1 cellular context compared by ENCODE assay signal in the genomic region with DNA sequence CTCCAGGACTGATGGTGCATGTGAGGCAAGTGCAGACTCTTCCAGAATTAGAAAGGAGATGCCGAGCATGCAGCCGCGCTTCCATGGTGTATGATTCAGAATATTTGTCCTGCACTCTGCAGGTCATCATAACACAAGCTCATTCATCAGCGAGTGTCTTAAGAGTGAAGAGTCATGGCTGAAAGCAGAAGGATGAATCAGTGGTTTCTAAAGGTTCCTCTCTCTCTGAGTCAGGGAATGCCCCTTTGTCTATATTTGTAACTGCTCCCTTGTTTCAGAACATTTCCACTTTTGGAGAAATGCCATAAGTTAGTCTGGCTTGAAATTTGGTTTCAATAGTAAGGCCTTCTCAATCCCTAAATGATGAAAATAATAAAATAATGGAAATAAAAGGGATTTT.
TF ChIP-seq lines count a peak whose summit lies in the region.

No MANE protein-coding gene starts in this region.

TF ChIP-seq in GM12878, 131 proteins besides CTCF, POLR2A, EP300 and RAD21 (continued from another document and continues in another):
- TF ChIP-seq, protein P1, sequence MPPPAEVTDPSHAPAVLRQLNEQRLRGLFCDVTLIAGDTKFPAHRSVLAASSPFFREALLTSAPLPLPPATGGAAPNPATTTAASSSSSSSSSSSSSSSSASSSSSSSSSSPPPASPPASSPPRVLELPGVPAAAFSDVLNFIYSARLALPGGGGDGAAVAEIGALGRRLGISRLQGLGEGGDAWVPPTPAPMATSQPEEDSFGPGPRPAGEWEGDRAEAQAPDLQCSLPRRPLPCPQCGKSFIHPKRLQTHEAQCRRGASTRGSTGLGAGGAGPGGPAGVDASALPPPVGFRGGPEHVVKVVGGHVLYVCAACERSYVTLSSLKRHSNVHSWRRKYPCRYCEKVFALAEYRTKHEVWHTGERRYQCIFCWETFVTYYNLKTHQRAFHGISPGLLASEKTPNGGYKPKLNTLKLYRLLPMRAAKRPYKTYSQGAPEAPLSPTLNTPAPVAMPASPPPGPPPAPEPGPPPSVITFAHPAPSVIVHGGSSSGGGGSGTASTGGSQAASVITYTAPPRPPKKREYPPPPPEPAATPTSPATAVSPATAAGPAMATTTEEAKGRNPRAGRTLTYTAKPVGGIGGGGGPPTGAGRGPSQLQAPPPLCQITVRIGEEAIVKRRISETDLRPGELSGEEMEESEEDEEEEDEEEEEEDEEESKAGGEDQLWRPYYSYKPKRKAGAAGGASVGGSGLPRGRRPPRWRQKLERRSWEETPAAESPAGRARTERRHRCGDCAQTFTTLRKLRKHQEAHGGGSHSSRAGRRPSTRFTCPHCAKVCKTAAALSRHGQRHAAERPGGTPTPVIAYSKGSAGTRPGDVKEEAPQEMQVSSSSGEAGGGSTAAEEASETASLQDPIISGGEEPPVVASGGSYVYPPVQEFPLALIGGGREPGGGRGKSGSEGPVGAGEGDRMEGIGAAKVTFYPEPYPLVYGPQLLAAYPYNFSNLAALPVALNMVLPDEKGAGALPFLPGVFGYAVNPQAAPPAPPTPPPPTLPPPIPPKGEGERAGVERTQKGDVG (CRISPR knock-in tag; IDR thresholded peaks at IDR 0.05): no peak
- TF ChIP-seq MEF2B (IDR thresholded peaks at IDR 0.05; ENCODE audit: partially characterized antibody, poor library complexity, severe bottlenecking) (peak; percentile 86), KLF5 (IDR thresholded peaks at IDR 0.05; ENCODE audit: partially characterized antibody) (no peak), RELA (IDR thresholded peaks at IDR 0.05; ENCODE audit: borderline replicate concordance, partially characterized antibody) (peak; percentile 48), RB1 (IDR thresholded peaks at IDR 0.05; ENCODE audit: borderline replicate concordance) (no peak), ZNF217 (IDR thresholded peaks at IDR 0.05) (peak; percentile 54; the same call in 1 of the 2 replicates), TCF7 (IDR thresholded peaks at IDR 0.05; ENCODE audit: borderline replicate concordance) (no peak), GABPA (IDR thresholded peaks at IDR 0.05; ENCODE audit: low read depth) (0 out of 2 replicates have a peak, but pooled peaks have one; percentile 41), NR2C1 (IDR thresholded peaks at IDR 0.05) (no peak), DPF2 (IDR thresholded peaks at IDR 0.05) (peak; percentile 85), MEF2A (IDR thresholded peaks at IDR 0.05; ENCODE audit: insufficient read depth, low read depth, low read length) (peak; percentile 95), IKZF1 (conservative IDR thresholded peaks at IDR 0.05) (peak; percentile 93), FOXK2 (IDR thresholded peaks at IDR 0.05) (no peak), SMARCA5 (IDR thresholded peaks at IDR 0.05) (no peak), ZSCAN29 (IDR thresholded peaks at IDR 0.05) (no peak), CBX5 (IDR thresholded peaks at IDR 0.05; ENCODE audit: low read depth) (no peak), RUNX3 (IDR thresholded peaks at IDR 0.05; ENCODE audit: low read length) (peak; percentile 93), CHD1 (IDR thresholded peaks at IDR 0.05; ENCODE audit: low read depth, low read length) (no peak), NRF1 (conservative IDR thresholded peaks at IDR 0.05; ENCODE audit: low read depth, low read length) (no peak), HDGF (IDR thresholded peaks at IDR 0.05) (no peak), FOS (IDR thresholded peaks at IDR 0.05; ENCODE audit: borderline replicate concordance, extremely low read depth, insufficient read length) (no peak), ASH2L (IDR thresholded peaks at IDR 0.05; ENCODE audit: borderline replicate concordance, low read depth) (no peak), NR2F1 (conservative IDR thresholded peaks at IDR 0.05) (0 out of 2 replicates have a peak, but pooled peaks have one; percentile 33), BMI1 (IDR thresholded peaks at IDR 0.05; ENCODE audit: borderline replicate concordance) (peak; percentile 17; the same call in 1 of the 2 replicates), CBFB (IDR thresholded peaks at IDR 0.05; ENCODE audit: low read depth) (peak; percentile 30; the same call in 1 of the 2 replicates)
- TF ChIP-seq, protein P2, sequence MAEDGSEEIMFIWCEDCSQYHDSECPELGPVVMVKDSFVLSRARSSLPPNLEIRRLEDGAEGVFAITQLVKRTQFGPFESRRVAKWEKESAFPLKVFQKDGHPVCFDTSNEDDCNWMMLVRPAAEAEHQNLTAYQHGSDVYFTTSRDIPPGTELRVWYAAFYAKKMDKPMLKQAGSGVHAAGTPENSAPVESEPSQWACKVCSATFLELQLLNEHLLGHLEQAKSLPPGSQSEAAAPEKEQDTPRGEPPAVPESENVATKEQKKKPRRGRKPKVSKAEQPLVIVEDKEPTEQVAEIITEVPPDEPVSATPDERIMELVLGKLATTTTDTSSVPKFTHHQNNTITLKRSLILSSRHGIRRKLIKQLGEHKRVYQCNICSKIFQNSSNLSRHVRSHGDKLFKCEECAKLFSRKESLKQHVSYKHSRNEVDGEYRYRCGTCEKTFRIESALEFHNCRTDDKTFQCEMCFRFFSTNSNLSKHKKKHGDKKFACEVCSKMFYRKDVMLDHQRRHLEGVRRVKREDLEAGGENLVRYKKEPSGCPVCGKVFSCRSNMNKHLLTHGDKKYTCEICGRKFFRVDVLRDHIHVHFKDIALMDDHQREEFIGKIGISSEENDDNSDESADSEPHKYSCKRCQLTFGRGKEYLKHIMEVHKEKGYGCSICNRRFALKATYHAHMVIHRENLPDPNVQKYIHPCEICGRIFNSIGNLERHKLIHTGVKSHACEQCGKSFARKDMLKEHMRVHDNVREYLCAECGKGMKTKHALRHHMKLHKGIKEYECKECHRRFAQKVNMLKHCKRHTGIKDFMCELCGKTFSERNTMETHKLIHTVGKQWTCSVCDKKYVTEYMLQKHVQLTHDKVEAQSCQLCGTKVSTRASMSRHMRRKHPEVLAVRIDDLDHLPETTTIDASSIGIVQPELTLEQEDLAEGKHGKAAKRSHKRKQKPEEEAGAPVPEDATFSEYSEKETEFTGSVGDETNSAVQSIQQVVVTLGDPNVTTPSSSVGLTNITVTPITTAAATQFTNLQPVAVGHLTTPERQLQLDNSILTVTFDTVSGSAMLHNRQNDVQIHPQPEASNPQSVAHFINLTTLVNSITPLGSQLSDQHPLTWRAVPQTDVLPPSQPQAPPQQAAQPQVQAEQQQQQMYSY (CRISPR knock-in tag; IDR thresholded peaks at IDR 0.05): no peak
- TF ChIP-seq, protein P3, sequence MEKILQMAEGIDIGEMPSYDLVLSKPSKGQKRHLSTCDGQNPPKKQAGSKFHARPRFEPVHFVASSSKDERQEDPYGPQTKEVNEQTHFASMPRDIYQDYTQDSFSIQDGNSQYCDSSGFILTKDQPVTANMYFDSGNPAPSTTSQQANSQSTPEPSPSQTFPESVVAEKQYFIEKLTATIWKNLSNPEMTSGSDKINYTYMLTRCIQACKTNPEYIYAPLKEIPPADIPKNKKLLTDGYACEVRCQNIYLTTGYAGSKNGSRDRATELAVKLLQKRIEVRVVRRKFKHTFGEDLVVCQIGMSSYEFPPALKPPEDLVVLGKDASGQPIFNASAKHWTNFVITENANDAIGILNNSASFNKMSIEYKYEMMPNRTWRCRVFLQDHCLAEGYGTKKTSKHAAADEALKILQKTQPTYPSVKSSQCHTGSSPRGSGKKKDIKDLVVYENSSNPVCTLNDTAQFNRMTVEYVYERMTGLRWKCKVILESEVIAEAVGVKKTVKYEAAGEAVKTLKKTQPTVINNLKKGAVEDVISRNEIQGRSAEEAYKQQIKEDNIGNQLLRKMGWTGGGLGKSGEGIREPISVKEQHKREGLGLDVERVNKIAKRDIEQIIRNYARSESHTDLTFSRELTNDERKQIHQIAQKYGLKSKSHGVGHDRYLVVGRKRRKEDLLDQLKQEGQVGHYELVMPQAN (conservative IDR thresholded peaks at IDR 0.05): no peak
- TF ChIP-seq, protein P4, sequence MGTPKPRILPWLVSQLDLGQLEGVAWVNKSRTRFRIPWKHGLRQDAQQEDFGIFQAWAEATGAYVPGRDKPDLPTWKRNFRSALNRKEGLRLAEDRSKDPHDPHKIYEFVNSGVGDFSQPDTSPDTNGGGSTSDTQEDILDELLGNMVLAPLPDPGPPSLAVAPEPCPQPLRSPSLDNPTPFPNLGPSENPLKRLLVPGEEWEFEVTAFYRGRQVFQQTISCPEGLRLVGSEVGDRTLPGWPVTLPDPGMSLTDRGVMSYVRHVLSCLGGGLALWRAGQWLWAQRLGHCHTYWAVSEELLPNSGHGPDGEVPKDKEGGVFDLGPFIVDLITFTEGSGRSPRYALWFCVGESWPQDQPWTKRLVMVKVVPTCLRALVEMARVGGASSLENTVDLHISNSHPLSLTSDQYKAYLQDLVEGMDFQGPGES (IDR thresholded peaks at IDR 0.05): no peak
- TF ChIP-seq, protein P5, sequence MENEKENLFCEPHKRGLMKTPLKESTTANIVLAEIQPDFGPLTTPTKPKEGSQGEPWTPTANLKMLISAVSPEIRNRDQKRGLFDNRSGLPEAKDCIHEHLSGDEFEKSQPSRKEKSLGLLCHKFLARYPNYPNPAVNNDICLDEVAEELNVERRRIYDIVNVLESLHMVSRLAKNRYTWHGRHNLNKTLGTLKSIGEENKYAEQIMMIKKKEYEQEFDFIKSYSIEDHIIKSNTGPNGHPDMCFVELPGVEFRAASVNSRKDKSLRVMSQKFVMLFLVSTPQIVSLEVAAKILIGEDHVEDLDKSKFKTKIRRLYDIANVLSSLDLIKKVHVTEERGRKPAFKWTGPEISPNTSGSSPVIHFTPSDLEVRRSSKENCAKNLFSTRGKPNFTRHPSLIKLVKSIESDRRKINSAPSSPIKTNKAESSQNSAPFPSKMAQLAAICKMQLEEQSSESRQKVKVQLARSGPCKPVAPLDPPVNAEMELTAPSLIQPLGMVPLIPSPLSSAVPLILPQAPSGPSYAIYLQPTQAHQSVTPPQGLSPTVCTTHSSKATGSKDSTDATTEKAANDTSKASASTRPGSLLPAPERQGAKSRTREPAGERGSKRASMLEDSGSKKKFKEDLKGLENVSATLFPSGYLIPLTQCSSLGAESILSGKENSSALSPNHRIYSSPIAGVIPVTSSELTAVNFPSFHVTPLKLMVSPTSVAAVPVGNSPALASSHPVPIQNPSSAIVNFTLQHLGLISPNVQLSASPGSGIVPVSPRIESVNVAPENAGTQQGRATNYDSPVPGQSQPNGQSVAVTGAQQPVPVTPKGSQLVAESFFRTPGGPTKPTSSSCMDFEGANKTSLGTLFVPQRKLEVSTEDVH (IDR thresholded peaks at IDR 0.05; ENCODE audit: low read depth, partially characterized antibody): no peak
- TF ChIP-seq, protein P6, sequence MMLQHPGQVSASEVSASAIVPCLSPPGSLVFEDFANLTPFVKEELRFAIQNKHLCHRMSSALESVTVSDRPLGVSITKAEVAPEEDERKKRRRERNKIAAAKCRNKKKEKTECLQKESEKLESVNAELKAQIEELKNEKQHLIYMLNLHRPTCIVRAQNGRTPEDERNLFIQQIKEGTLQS (IDR thresholded peaks at IDR 0.05; ENCODE audit: borderline replicate concordance, extremely low read depth, low read depth, low read length): no peak
- TF ChIP-seq, protein P7, sequence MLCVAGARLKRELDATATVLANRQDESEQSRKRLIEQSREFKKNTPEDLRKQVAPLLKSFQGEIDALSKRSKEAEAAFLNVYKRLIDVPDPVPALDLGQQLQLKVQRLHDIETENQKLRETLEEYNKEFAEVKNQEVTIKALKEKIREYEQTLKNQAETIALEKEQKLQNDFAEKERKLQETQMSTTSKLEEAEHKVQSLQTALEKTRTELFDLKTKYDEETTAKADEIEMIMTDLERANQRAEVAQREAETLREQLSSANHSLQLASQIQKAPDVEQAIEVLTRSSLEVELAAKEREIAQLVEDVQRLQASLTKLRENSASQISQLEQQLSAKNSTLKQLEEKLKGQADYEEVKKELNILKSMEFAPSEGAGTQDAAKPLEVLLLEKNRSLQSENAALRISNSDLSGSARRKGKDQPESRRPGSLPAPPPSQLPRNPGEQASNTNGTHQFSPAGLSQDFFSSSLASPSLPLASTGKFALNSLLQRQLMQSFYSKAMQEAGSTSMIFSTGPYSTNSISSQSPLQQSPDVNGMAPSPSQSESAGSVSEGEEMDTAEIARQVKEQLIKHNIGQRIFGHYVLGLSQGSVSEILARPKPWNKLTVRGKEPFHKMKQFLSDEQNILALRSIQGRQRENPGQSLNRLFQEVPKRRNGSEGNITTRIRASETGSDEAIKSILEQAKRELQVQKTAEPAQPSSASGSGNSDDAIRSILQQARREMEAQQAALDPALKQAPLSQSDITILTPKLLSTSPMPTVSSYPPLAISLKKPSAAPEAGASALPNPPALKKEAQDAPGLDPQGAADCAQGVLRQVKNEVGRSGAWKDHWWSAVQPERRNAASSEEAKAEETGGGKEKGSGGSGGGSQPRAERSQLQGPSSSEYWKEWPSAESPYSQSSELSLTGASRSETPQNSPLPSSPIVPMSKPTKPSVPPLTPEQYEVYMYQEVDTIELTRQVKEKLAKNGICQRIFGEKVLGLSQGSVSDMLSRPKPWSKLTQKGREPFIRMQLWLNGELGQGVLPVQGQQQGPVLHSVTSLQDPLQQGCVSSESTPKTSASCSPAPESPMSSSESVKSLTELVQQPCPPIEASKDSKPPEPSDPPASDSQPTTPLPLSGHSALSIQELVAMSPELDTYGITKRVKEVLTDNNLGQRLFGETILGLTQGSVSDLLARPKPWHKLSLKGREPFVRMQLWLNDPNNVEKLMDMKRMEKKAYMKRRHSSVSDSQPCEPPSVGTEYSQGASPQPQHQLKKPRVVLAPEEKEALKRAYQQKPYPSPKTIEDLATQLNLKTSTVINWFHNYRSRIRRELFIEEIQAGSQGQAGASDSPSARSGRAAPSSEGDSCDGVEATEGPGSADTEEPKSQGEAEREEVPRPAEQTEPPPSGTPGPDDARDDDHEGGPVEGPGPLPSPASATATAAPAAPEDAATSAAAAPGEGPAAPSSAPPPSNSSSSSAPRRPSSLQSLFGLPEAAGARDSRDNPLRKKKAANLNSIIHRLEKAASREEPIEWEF (IDR thresholded peaks at IDR 0.05; ENCODE audit: insufficient replicate concordance, low read depth, low read length): no peak
- TF ChIP-seq, protein P8, sequence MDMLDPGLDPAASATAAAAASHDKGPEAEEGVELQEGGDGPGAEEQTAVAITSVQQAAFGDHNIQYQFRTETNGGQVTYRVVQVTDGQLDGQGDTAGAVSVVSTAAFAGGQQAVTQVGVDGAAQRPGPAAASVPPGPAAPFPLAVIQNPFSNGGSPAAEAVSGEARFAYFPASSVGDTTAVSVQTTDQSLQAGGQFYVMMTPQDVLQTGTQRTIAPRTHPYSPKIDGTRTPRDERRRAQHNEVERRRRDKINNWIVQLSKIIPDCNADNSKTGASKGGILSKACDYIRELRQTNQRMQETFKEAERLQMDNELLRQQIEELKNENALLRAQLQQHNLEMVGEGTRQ (IDR thresholded peaks at IDR 0.05; ENCODE audit: borderline replicate concordance, low read depth, low read length): no peak
- TF ChIP-seq, protein P9, sequence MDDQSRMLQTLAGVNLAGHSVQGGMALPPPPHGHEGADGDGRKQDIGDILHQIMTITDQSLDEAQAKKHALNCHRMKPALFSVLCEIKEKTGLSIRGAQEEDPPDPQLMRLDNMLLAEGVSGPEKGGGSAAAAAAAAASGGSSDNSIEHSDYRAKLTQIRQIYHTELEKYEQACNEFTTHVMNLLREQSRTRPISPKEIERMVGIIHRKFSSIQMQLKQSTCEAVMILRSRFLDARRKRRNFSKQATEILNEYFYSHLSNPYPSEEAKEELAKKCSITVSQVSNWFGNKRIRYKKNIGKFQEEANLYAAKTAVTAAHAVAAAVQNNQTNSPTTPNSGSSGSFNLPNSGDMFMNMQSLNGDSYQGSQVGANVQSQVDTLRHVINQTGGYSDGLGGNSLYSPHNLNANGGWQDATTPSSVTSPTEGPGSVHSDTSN (IDR thresholded peaks at IDR 0.05; ENCODE audit: insufficient replicate concordance, low read depth, low read length): peak; percentile 48
